Comparison of ENCODE assay signal across 8 cellular contexts in genomic region chr1:39720094-39720999, GRCh38. TPM values are rescaled to one million over a fixed set of nuclear protein-coding genes. Genes with fewer than 3 reads are reported as not detected.
DNase-seq lines count a peak whose midpoint lies in the region; ATAC-seq, FAIRE-seq and TF ChIP-seq lines count a peak whose summit lies in the region.

No MANE protein-coding gene starts in this region.

- no peak overlapping the region for H3K4me3 ChIP-seq in OCI-LY1 (ENCODE audit: low read depth, low read length, poor library complexity, severe bottlenecking)
- no peak overlapping the region for H3K4me3 ChIP-seq in lower lobe of right lung

- FAIRE-seq in colon (lab: Jason Lieb, UNC) = peak; percentile 75

- H3K27me3 ChIP-seq in OCI-LY1 (ENCODE audit: insufficient read depth, low read length) (no peaks in the 10 kb centered on the region; the same call in 1 of the 2 replicates), lower lobe of right lung (ENCODE audit: low read depth) (peaks cover 7% of the 10 kb centered on the region)

- DNase-seq in DMS79 treated with DMSO at 0.1 percent for 48 hours (lab: John Stamatoyannopoulos, UW) (peak; percentile 84), Kasumi-1 (lab: John Stamatoyannopoulos, UW) (peak; percentile 76 to 83), lower lobe of right lung (no peak)

- no peaks in the 10 kb centered on the region for H3K79me2 ChIP-seq in OCI-LY1 (ENCODE audit: insufficient read depth, low read length)

- no peak overlapping the region for H2AFZ ChIP-seq in OCI-LY1 (ENCODE audit: low read length)

- H3K9me3 ChIP-seq in OCI-LY1 (ENCODE audit: low read length) (no peaks in the 10 kb centered on the region), lower lobe of right lung (no peaks in the 10 kb centered on the region)

- no peak overlapping the region for H3K27ac ChIP-seq in OCI-LY1 (ENCODE audit: low read depth, low read length, poor library complexity, severe bottlenecking)
- no peak overlapping the region for H3K27ac ChIP-seq in lower lobe of right lung

- no peaks in the 10 kb centered on the region for H3K9me2 ChIP-seq in OCI-LY1 (ENCODE audit: low read depth, low read length)

- no peaks in the 10 kb centered on the region for H3F3A ChIP-seq in OCI-LY1 (ENCODE audit: insufficient read depth, low read length)

- ATAC-seq in lower lobe of right lung = peak; percentile 77 to 80
- ATAC-seq in GM18517 (IDR thresholded peaks at IDR 0.05; ENCODE audit: unreplicated experiment) = no peak
- no peak for ATAC-seq in HG03175 (IDR thresholded peaks at IDR 0.05; ENCODE audit: unreplicated experiment)
- ATAC-seq in GM19351 (IDR thresholded peaks at IDR 0.05; ENCODE audit: unreplicated experiment) = no peak

- no peaks in the 10 kb centered on the region for H4K20me1 ChIP-seq in OCI-LY1 (ENCODE audit: insufficient read depth, low read length)

- no peak overlapping the region for H3K9ac ChIP-seq in OCI-LY1 (ENCODE audit: low read length)

- H3K4me2 ChIP-seq in OCI-LY1 (ENCODE audit: low read length) = no peak overlapping the region; the same call in 1 of the 2 replicates

- peak; percentile 74 for TF ChIP-seq CTCF in OCI-LY1 (IDR thresholded peaks at IDR 0.05; ENCODE audit: low read length)
- peak; percentile 69 for TF ChIP-seq CTCF in lower lobe of right lung (IDR thresholded peaks at IDR 0.05)

- H3K36me3 ChIP-seq in OCI-LY1 (ENCODE audit: insufficient read depth, low read length) = no peaks in the 10 kb centered on the region
- H3K36me3 ChIP-seq in lower lobe of right lung = no peaks in the 10 kb centered on the region

- intact Hi-C loops in lower lobe of right lung (cut with DNase I) = no loop called here

- H3K4me1 ChIP-seq in OCI-LY1 (ENCODE audit: insufficient read depth, low read length, severe bottlenecking) = peaks cover 3% of the 10 kb centered on the region
- H3K4me1 ChIP-seq in lower lobe of right lung = peaks cover 4% of the 10 kb centered on the region

RNA-seq across cellular contexts. Expression of gene PPIE, which starts 18.3 kb away (rescaled TPM):
- 34.6 TPM for total RNA-seq in lower lobe of right lung

RNA-seq across cellular contexts. Expression of gene HPCAL4, which starts 29.1 kb away (rescaled TPM):
- 0.41 TPM for total RNA-seq in lower lobe of right lung

RNA-seq across cellular contexts. Expression of gene NT5C1A, which starts 48.4 kb away (rescaled TPM):
- not detected for total RNA-seq in lower lobe of right lung

RNA-seq across cellular contexts. Expression of gene OXCT2, which starts 50.8 kb away (rescaled TPM):
- total RNA-seq in lower lobe of right lung = 0.47 TPM

Comparison
In these comparisons a context has a peak if more than half of its experiments do, and no peak if none do; other contexts are left out.
1. ATAC-seq: peak in lower lobe of right lung (2 of 2); none in GM18517 (single experiment), HG03175 (single experiment) and GM19351 (single experiment).